In the genomic region with DNA sequence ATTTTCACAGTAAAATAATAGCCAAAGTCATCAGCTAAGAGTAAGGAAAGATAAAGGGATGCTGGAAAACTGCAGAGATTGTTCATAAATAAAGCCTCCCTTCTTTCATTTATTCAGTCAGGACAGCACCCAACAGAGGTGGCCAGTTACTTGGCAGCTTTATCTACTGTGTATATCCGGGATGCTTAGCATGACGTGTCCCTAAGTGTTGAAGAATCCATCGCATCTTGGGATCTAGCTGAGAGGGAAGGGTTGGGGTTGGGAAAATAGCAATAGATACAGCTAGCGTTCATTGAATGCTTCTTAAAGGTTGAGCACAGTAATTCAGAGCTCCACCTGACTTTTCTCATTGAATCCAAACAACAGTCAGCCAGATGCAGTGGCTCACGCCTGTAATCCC, we compare ENCODE assay signal across 9 cellular contexts.
"Had no signal": no experiment of that assay in that cellular context is flagged by ENCODE, and none has a peak within 500 bp of the region (broad histone marks: within the 10 kb centered on the region; RNA-seq: fewer than 3 reads in every experiment).

No MANE protein-coding gene starts in this region.

- FAIRE-seq: HepG2 had no signal

- ATAC-seq: HCT116, HepG2 had no signal

- DNase-seq: GM23248, GOT3, H7, HFFc6, KBM-7 had no signal

- H2AFZ ChIP-seq: GM23248 had no signal

- H3K36me3 ChIP-seq: HAP-1 had no signal

- H3K4me3 ChIP-seq: GM23248, HAP-1 had no signal

- H3K9me3 ChIP-seq: HAP-1 had no signal

- H3K9ac ChIP-seq: GM23248 had no signal

- H3K27ac ChIP-seq: GM23248, HL-60 had no signal
